Comparison of ENCODE assay signal across 27 cellular contexts in genomic region chr10:88676283-88677060, GRCh38. TPM values are rescaled to one million over a fixed set of nuclear protein-coding genes. Genes with fewer than 3 reads are reported as not detected.
"Had no signal": no experiment of that assay in that cellular context is flagged by ENCODE, and none has a peak within 500 bp of the region (broad histone marks: within the 10 kb centered on the region; RNA-seq: fewer than 3 reads in every experiment).

No MANE protein-coding gene starts in this region.

- H3K27ac ChIP-seq: ascending aorta, sigmoid colon, spleen, thoracic aorta, vagina had no signal

- H3K36me3 ChIP-seq: ascending aorta, sigmoid colon, spleen, thoracic aorta, vagina had no signal

- H3K4me3 ChIP-seq: ascending aorta, sigmoid colon, spleen, thoracic aorta, vagina had no signal

- DNase-seq: activated CD4-positive, alpha-beta T cell treated with anti-CD3 and anti-CD28 coated beads, Interleukin-2, amount 10 ng/mL, durations not matched to agents 24 days and 14 days; activated CD8-positive, alpha-beta memory T cell treated with anti-CD3 and anti-CD28 coated beads, Interleukin-2, amount 10 ng/mL, durations not matched to agents 7 days and 5 days; activated CD8-positive, alpha-beta T cell treated with anti-CD3 and anti-CD28 coated beads for 36 hours; activated gamma-delta T cell treated with Interleukin-2 at 50 U/mL for 16 hours; activated T-cell treated with anti-CD3 and anti-CD28 coated beads for 4 hours; effector memory CD4-positive, alpha-beta T cell; glutamatergic neuron; hippocampal formation; midbrain; natural killer cell; retina; sigmoid colon; spleen; stimulated activated CD4-positive, alpha-beta T cell treated with anti-CD3 and anti-CD28 coated beads, Interleukin-4, amount 100 ng/mL, for 24 hours; stimulated activated naive CD4-positive, alpha-beta T cell treated with Interleukin-2 at 50 U/mL for 16 hours had no signal

- H3K9me3 ChIP-seq: ascending aorta, sigmoid colon, spleen, thoracic aorta, vagina had no signal

- H3K4me1 ChIP-seq: ascending aorta, sigmoid colon, spleen, vagina had no signal

- FAIRE-seq: colon, frontal cortex, islet of Langerhans, TTC549 had no signal

- ATAC-seq: activated CD8-positive, alpha-beta memory T cell treated with anti-CD3 and anti-CD28 coated beads, Interleukin-2, amount 10 ng/mL, durations not matched to agents 7 days and 5 days; activated CD8-positive, alpha-beta T cell treated with anti-CD3 and anti-CD28 coated beads for 36 hours; natural killer cell had no signal

- H3K27me3 ChIP-seq: ascending aorta, sigmoid colon, spleen, vagina had no signal

RNA-seq across cellular contexts. Expression of gene LIPF, which starts 12.2 kb away (rescaled TPM):
- total RNA-seq: activated CD4-positive, alpha-beta T cell treated with anti-CD3 and anti-CD28 coated beads, Interleukin-2, amount 10 ng/mL, durations not matched to agents 24 days and 14 days; activated CD8-positive, alpha-beta memory T cell treated with anti-CD3 and anti-CD28 coated beads, Interleukin-2, amount 10 ng/mL, durations not matched to agents 7 days and 5 days; activated CD8-positive, alpha-beta T cell treated with anti-CD3 and anti-CD28 coated beads for 36 hours; dermis microvascular lymphatic vessel endothelial cell; frontal cortex; liver; natural killer cell; osteocyte; progenitor cell of endocrine pancreas; spleen; T-helper 2 cell treated with Interferon-gamma antibody and Interleukin-4, amounts not matched to agents 100 ng/mL and 5 ng/mL, for 36 hours; thoracic aorta; vagina had no signal
- polyA plus RNA-seq: liver had no signal

RNA-seq across cellular contexts. Expression of gene LIPK, which starts 29.6 kb away (rescaled TPM):
- total RNA-seq: activated CD4-positive, alpha-beta T cell treated with anti-CD3 and anti-CD28 coated beads, Interleukin-2, amount 10 ng/mL, durations not matched to agents 24 days and 14 days; activated CD8-positive, alpha-beta memory T cell treated with anti-CD3 and anti-CD28 coated beads, Interleukin-2, amount 10 ng/mL, durations not matched to agents 7 days and 5 days; activated CD8-positive, alpha-beta T cell treated with anti-CD3 and anti-CD28 coated beads for 36 hours; ascending aorta; dermis microvascular lymphatic vessel endothelial cell; frontal cortex; liver; natural killer cell; osteocyte; progenitor cell of endocrine pancreas; sigmoid colon; spleen; T-helper 2 cell treated with Interferon-gamma antibody and Interleukin-4, amounts not matched to agents 100 ng/mL and 5 ng/mL, for 36 hours; thoracic aorta; vagina had no signal
- polyA plus RNA-seq: liver, sigmoid colon, spleen had no signal
